8 cellular contexts compared by ENCODE assay signal in the genomic region with DNA sequence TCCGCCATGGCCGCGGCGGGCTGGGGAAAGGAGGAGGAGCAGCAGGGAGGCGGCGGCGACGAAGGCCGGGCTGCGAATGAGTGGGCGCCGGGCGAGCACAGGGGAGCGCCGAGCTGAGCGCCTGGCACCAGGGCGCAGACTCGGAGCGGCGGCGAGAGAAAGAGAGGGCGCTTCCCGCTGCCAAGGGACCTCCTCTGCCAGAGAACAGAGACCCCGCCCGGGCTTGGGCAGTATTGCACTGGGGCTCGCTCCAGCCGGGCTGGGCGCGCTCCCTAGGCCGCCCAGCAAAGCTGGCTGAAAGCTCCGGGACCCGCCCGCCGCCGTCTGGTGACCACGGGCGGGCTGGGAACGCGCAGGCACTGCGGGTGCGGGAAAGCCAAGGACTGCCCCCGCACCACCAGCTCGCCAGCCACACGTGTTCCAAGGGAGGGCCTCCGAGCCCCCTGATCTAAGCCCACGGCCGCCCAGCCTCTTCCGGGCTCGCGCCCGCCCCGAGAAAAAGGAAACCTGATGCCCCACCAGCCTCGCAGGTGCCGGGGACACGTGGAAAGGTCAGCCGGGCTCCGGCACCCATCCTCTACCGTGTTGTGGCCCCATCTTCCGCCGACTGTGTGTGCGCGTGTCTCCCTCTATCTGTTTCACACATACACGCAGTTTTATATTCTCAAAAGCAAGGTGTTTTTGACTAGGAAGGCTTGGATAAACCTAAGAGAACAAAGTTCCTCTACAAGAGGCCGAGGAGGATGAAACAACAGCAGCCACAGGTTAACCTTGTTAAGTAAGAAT. TPM values are rescaled to one million over a fixed set of nuclear protein-coding genes. Genes with fewer than 3 reads are reported as not detected.
A peak's percentile ranks its signal among the peaks of the same experiment; 100 is the strongest.
DNase-seq lines count a peak whose midpoint lies in the region; ATAC-seq and TF ChIP-seq lines count a peak whose summit lies in the region.

TSS of gene CCDC6 (minus strand) at position 140 of the 786 bp plus-strand sequence. CDS start at position 8, 132 bp downstream.

- peaks cover 4% of the 10 kb centered on the region for H3K9me3 Mint-ChIP-seq in activated T-helper 1 cell treated with anti-CD3 and anti-CD28 coated beads, Interleukin-12 subunit alpha, Interleukin-12 subunit beta, Interleukin-2, Interleukin-4 antibody, amounts not matched to agents 30 ng/mL and 10 ng/mL and 1 ng/mL, durations not matched to agents 14 hours and 24 hours and 36 hours
- H3K9me3 Mint-ChIP-seq in natural killer cell: no peaks in the 10 kb centered on the region

- H3K36me3 Mint-ChIP-seq in activated T-helper 1 cell treated with anti-CD3 and anti-CD28 coated beads, Interleukin-12 subunit alpha, Interleukin-12 subunit beta, Interleukin-2, Interleukin-4 antibody, amounts not matched to agents 30 ng/mL and 10 ng/mL and 1 ng/mL, durations not matched to agents 14 hours and 24 hours and 36 hours (ENCODE audit: low read depth): peaks cover 30% of the 10 kb centered on the region
- H3K36me3 Mint-ChIP-seq in natural killer cell: no peaks in the 10 kb centered on the region

- H4K20me1 ChIP-seq in GM23248 (ENCODE audit: insufficient read depth): no peaks in the 10 kb centered on the region

- peak within 1 kb of the TSS; percentile 98 for H3K4me3 Mint-ChIP-seq in activated T-helper 1 cell treated with anti-CD3 and anti-CD28 coated beads, Interleukin-12 subunit alpha, Interleukin-12 subunit beta, Interleukin-2, Interleukin-4 antibody, amounts not matched to agents 30 ng/mL and 10 ng/mL and 1 ng/mL, durations not matched to agents 14 hours and 24 hours and 36 hours
- peak within 1 kb of the TSS; percentile 98 for H3K4me3 Mint-ChIP-seq in natural killer cell

- DNase-seq in EH (ENCODE audit: low read depth): peak; percentile 94
- DNase-seq in GM23248: peak; percentile 98
- DNase-seq in Kasumi-1 (lab: John Stamatoyannopoulos, UW): peak; percentile 97 to 98
- peak; percentile 93 for DNase-seq in RKO (ENCODE audit: low spot score)
- peak; percentile 86 for DNase-seq in activated T-helper 1 cell treated with anti-CD3 and anti-CD28 coated beads, Interleukin-12 subunit alpha, Interleukin-12 subunit beta, Interleukin-2, Interleukin-4 antibody, amounts not matched to agents 30 ng/mL and 10 ng/mL and 1 ng/mL, durations not matched to agents 14 hours and 24 hours and 36 hours (ENCODE audit: low spot score)
- DNase-seq in fibroblast of gingiva (ENCODE audit: low read depth): peak; percentile 93
- peak; percentile 87 for DNase-seq in natural killer cell
- peak; percentile 95 for DNase-seq in stimulated activated naive CD4-positive, alpha-beta T cell treated with Interleukin-2 at 50 U/mL for 16 hours (lab: John Stamatoyannopoulos, UW)

- peak within 1 kb of the TSS; percentile 84 for H3K27ac ChIP-seq in GM23248

- in situ Hi-C loops in GM23248 (cut with MboI): no loop called here

- H3K9ac ChIP-seq in GM23248: peak within 1 kb of the TSS; percentile 84

- ATAC-seq in natural killer cell: peak; percentile 86 to 94 (median 89)

- no peaks in the 10 kb centered on the region for H3K27me3 ChIP-seq in GM23248 (replicated peaks; ENCODE audit: insufficient read depth)

- H3K27ac Mint-ChIP-seq in activated T-helper 1 cell treated with anti-CD3 and anti-CD28 coated beads, Interleukin-12 subunit alpha, Interleukin-12 subunit beta, Interleukin-2, Interleukin-4 antibody, amounts not matched to agents 30 ng/mL and 10 ng/mL and 1 ng/mL, durations not matched to agents 14 hours and 24 hours and 36 hours: peak within 1 kb of the TSS; percentile 99
- peak within 1 kb of the TSS; percentile 91 to 96 for H3K27ac Mint-ChIP-seq in natural killer cell

- H3K27me3 Mint-ChIP-seq in activated T-helper 1 cell treated with anti-CD3 and anti-CD28 coated beads, Interleukin-12 subunit alpha, Interleukin-12 subunit beta, Interleukin-2, Interleukin-4 antibody, amounts not matched to agents 30 ng/mL and 10 ng/mL and 1 ng/mL, durations not matched to agents 14 hours and 24 hours and 36 hours (ENCODE audit: insufficient read depth): peaks cover 2% of the 10 kb centered on the region
- H3K27me3 Mint-ChIP-seq in natural killer cell (ENCODE audit: low read depth in 2 of 2): no peaks in the 10 kb centered on the region

- peaks cover 55% of the 10 kb centered on the region for H3K4me1 Mint-ChIP-seq in activated T-helper 1 cell treated with anti-CD3 and anti-CD28 coated beads, Interleukin-12 subunit alpha, Interleukin-12 subunit beta, Interleukin-2, Interleukin-4 antibody, amounts not matched to agents 30 ng/mL and 10 ng/mL and 1 ng/mL, durations not matched to agents 14 hours and 24 hours and 36 hours (ENCODE audit: low read depth)
- peaks cover 49 to 56% of the 10 kb centered on the region in 2 donors for H3K4me1 Mint-ChIP-seq in natural killer cell

- 0 to 2% methylated on average over 43 to 49 of the region's 64 CpGs for WGBS in GM23248 (ENCODE audit: low coverage in 1 of 2, low lambda C conversion rate in 2 of 2, missing lambda C conversion rate in 2 of 2), 2 experiments

- peaks cover 33% of the 10 kb centered on the region for H3F3A ChIP-seq in GM23248 (ENCODE audit: insufficient read depth)

- peaks cover 36% of the 10 kb centered on the region for H3K4me1 ChIP-seq in GM23248 (ENCODE audit: insufficient read depth)

- TF ChIP-seq CTCF in natural killer cell (IDR thresholded peaks at IDR 0.05): peak; percentile 66

- H3K79me2 ChIP-seq in GM23248 (ENCODE audit: insufficient read depth): peaks cover 44% of the 10 kb centered on the region

- no peaks in the 10 kb centered on the region for H3K9me2 ChIP-seq in GM23248 (ENCODE audit: insufficient read depth)

- no peaks in the 10 kb centered on the region for H3K9me3 ChIP-seq in GM23248 (ENCODE audit: low read depth)

- peak within 1 kb of the TSS; percentile 96 for H2AFZ ChIP-seq in GM23248

- no peaks in the 10 kb centered on the region for H3K36me3 ChIP-seq in GM23248 (ENCODE audit: low read depth)

- H3K4me2 ChIP-seq in GM23248 (ENCODE audit: unreplicated experiment): peak within 1 kb of the TSS; percentile 91

- intact Hi-C loops in activated T-helper 1 cell treated with anti-CD3 and anti-CD28 coated beads, Interleukin-12 subunit alpha, Interleukin-12 subunit beta, Interleukin-2, Interleukin-4 antibody, amounts not matched to agents 30 ng/mL and 10 ng/mL and 1 ng/mL, durations not matched to agents 14 hours and 24 hours and 36 hours (cut with micrococcal nuclease): loop anchor here (1.0 to 10.0 kb wide), 9 partner anchors 41 to 1998 kb away; partner anchors contain the start of genes ARID5B, CISD1, IPMK and SLC16A9
- intact Hi-C loops in natural killer cell (cut with micrococcal nuclease): loop anchor here (1.0 to 5.0 kb wide), 4 partner anchors 25 to 1996 kb away; partner anchors contain the start of genes ARID5B, CISD1 and IPMK

- peak within 1 kb of the TSS; percentile 94 for H3K4me3 ChIP-seq in GM23248

RNA-seq across cellular contexts. Expression of gene CCDC6, which starts in this region (rescaled TPM):
- 20.5 and 23.2 TPM in 2 replicates for total RNA-seq in GM23248 (2014; rRNA removed; shearing (Covaris generic))
- polyA plus RNA-seq in GM23248 (2016; fragmentation: Nextera tagmentation; extraction: Ambion mirVana): 19.1 and 19.4 TPM in 2 replicates
- total RNA-seq in activated T-helper 1 cell treated with anti-CD3 and anti-CD28 coated beads, Interleukin-12 subunit alpha, Interleukin-12 subunit beta, Interleukin-2, Interleukin-4 antibody, amounts not matched to agents 30 ng/mL and 10 ng/mL and 1 ng/mL, durations not matched to agents 14 hours and 24 hours and 36 hours: 97.6 and 103 TPM in 2 replicates
- total RNA-seq in natural killer cell: 10 to 100 TPM; 19.7 to 23.4 (median 20.8) TPM

Comparison
In these comparisons a context has a peak if more than half of its experiments do, and no peak if none do; other contexts are left out.
1. Peak in every context shown above with its lines: DNase-seq, ATAC-seq, H3K4me3 ChIP-seq and H3K27ac ChIP-seq.